ENCODE assay signal across 15 cellular contexts in genomic region chr2:164694275-164694695, GRCh38.
"Had no signal": no experiment of that assay in that cellular context is flagged by ENCODE, and none has a peak within 500 bp of the region (broad histone marks: within the 10 kb centered on the region; RNA-seq: fewer than 3 reads in every experiment).

No MANE protein-coding gene starts in this region.

- H3K4me1 Mint-ChIP-seq: activated CD4-positive, alpha-beta memory T cell treated with anti-CD3 and anti-CD28 coated beads, Interleukin-2, amount 10 ng/mL, durations not matched to agents 7 days and 5 days; activated CD4-positive, alpha-beta T cell treated with anti-CD3 and anti-CD28 coated beads for 36 hours; natural killer cell; stimulated activated effector memory CD8-positive, alpha-beta T cell treated with anti-CD3 and anti-CD28 coated beads, Interleukin-12 subunit alpha, Interleukin-12 subunit beta, amount 100 ng/mL, for 72 hours had no signal

- H3K9me3 Mint-ChIP-seq: activated CD4-positive, alpha-beta memory T cell treated with anti-CD3 and anti-CD28 coated beads, Interleukin-2, amount 10 ng/mL, durations not matched to agents 7 days and 5 days; natural killer cell had no signal

- ATAC-seq: activated CD4-positive, alpha-beta T cell treated with anti-CD3 and anti-CD28 coated beads for 36 hours; gastrocnemius medialis; left cardiac atrium; natural killer cell; right cardiac atrium; stimulated activated effector memory CD8-positive, alpha-beta T cell treated with anti-CD3 and anti-CD28 coated beads, Interleukin-12 subunit alpha, Interleukin-12 subunit beta, amount 100 ng/mL, for 72 hours had no signal

- H3K27ac Mint-ChIP-seq: activated CD4-positive, alpha-beta memory T cell treated with anti-CD3 and anti-CD28 coated beads, Interleukin-2, amount 10 ng/mL, durations not matched to agents 7 days and 5 days; activated CD4-positive, alpha-beta T cell treated with anti-CD3 and anti-CD28 coated beads for 36 hours; natural killer cell; stimulated activated effector memory CD8-positive, alpha-beta T cell treated with anti-CD3 and anti-CD28 coated beads, Interleukin-12 subunit alpha, Interleukin-12 subunit beta, amount 100 ng/mL, for 72 hours had no signal

- H3K9me3 ChIP-seq: gastrocnemius medialis, thyroid gland had no signal

- DNase-seq: activated CD4-positive, alpha-beta memory T cell treated with anti-CD3 and anti-CD28 coated beads, Interleukin-2, amount 10 ng/mL, durations not matched to agents 7 days and 5 days; activated CD4-positive, alpha-beta T cell treated with anti-CD3 and anti-CD28 coated beads for 36 hours; activated CD8-positive, alpha-beta memory T cell treated with anti-CD3 and anti-CD28 coated beads, Interleukin-2, amount 50 U/mL, for 4 hours; activated naive CD4-positive, alpha-beta T cell; aorta; dorsolateral prefrontal cortex; gastrocnemius medialis; hippocampal formation; left cardiac atrium; natural killer cell; right cardiac atrium; thyroid gland had no signal

- H3K4me1 ChIP-seq: gastrocnemius medialis, thyroid gland had no signal

- FAIRE-seq: bronchial epithelial cell, endometrium had no signal

- H3K27ac ChIP-seq: dorsolateral prefrontal cortex, gastrocnemius medialis, thyroid gland had no signal

- H3K36me3 Mint-ChIP-seq: natural killer cell; stimulated activated effector memory CD8-positive, alpha-beta T cell treated with anti-CD3 and anti-CD28 coated beads, Interleukin-12 subunit alpha, Interleukin-12 subunit beta, amount 100 ng/mL, for 72 hours had no signal

- H3K27me3 Mint-ChIP-seq: activated CD4-positive, alpha-beta memory T cell treated with anti-CD3 and anti-CD28 coated beads, Interleukin-2, amount 10 ng/mL, durations not matched to agents 7 days and 5 days; activated CD4-positive, alpha-beta T cell treated with anti-CD3 and anti-CD28 coated beads for 36 hours had no signal

- H3K4me3 ChIP-seq: dorsolateral prefrontal cortex, gastrocnemius medialis, thyroid gland had no signal

- H3K36me3 ChIP-seq: gastrocnemius medialis had no signal

- H3K27me3 ChIP-seq: dorsolateral prefrontal cortex, gastrocnemius medialis, thyroid gland had no signal

- H3K4me3 Mint-ChIP-seq: activated CD4-positive, alpha-beta memory T cell treated with anti-CD3 and anti-CD28 coated beads, Interleukin-2, amount 10 ng/mL, durations not matched to agents 7 days and 5 days; activated CD4-positive, alpha-beta T cell treated with anti-CD3 and anti-CD28 coated beads for 36 hours; natural killer cell; stimulated activated effector memory CD8-positive, alpha-beta T cell treated with anti-CD3 and anti-CD28 coated beads, Interleukin-12 subunit alpha, Interleukin-12 subunit beta, amount 100 ng/mL, for 72 hours had no signal
